1 cellular context compared by ENCODE assay signal in genomic region chr15:89656116-89656815, GRCh38.
TF ChIP-seq lines count a peak whose summit lies in the region.

No MANE protein-coding gene starts in this region.

TF ChIP-seq in GM23338, 12 proteins besides CTCF, POLR2A, EP300 and RAD21 (continued from another document):
- no peak for TF ChIP-seq REST (IDR thresholded peaks at IDR 0.05; ENCODE audit: unreplicated experiment)
- no peak for TF ChIP-seq ETS1 (IDR thresholded peaks at IDR 0.05)
- no peak for TF ChIP-seq ZNF114 (CRISPR knock-in tag; IDR thresholded peaks at IDR 0.05)
- no peak for TF ChIP-seq JUNB (IDR thresholded peaks at IDR 0.05; ENCODE audit: unreplicated experiment)
